In the genomic region with DNA sequence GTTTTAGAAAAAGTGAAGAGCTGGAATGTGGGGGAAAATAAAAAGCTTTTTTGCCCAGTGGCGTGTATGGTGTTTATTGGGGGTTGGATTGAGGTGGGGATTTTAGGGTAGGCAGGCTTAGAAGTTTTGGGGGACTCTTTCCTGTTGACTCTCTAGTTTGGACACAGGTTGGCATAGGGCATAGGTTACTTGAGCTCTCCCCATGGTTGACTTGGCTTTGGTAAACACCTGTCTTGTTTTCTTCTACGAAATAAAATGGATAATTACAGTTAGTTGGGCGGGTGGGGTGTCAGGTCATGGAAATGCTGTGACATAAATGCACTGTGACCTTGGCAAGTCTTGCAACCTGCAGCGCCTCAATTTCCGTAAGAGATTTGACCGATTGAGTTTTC, we compare ENCODE assay signal across 8 cellular contexts. TPM values are rescaled to one million over a fixed set of nuclear protein-coding genes. Genes with fewer than 3 reads are reported as not detected.
DNase-seq lines count a peak whose midpoint lies in the region; ATAC-seq and TF ChIP-seq lines count a peak whose summit lies in the region.

No MANE protein-coding gene starts in this region.

- intact Hi-C loops in breast epithelium (cut with DNase I; ENCODE audit: low total_unique reads) = no loop called here

- peak overlapping the region; percentile 91 for H3K4me3 Mint-ChIP-seq in stimulated activated naive CD8-positive, alpha-beta T cell treated with anti-CD3 and anti-CD28 coated beads, Interleukin-15, Interleukin-2, amounts not matched to agents 100 ng/mL and 50 ng/mL, for 24 hours
- peak overlapping the region; percentile 82 to 98 (median 95) for H3K4me3 Mint-ChIP-seq in naive thymus-derived CD8-positive, alpha-beta T cell

- peaks cover 7 to 16% of the 10 kb centered on the region in 2 donors for H3K4me1 ChIP-seq in breast epithelium

- TF ChIP-seq POLR2A in breast epithelium (IDR thresholded peaks at IDR 0.05) = no peak

- no peak for ATAC-seq in stimulated activated naive CD8-positive, alpha-beta T cell treated with anti-CD3 and anti-CD28 coated beads, Interleukin-15, Interleukin-2, amounts not matched to agents 100 U/mL and 50 U/mL, for 24 hours
- ATAC-seq in naive thymus-derived CD8-positive, alpha-beta T cell = no peak
- ATAC-seq in HG03565 (IDR thresholded peaks at IDR 0.05; ENCODE audit: unreplicated experiment) (no peak), GM19351 (IDR thresholded peaks at IDR 0.05; ENCODE audit: unreplicated experiment) (no peak)

- no peaks in the 10 kb centered on the region for H3K27me3 Mint-ChIP-seq in stimulated activated naive CD8-positive, alpha-beta T cell treated with anti-CD3 and anti-CD28 coated beads, Interleukin-15, Interleukin-2, amounts not matched to agents 100 ng/mL and 50 ng/mL, for 24 hours
- H3K27me3 Mint-ChIP-seq in naive thymus-derived CD8-positive, alpha-beta T cell = no peaks in the 10 kb centered on the region

- no peak for DNase-seq in stimulated activated naive CD8-positive, alpha-beta T cell treated with anti-CD3 and anti-CD28 coated beads, Interleukin-15, Interleukin-2, amounts not matched to agents 100 U/mL and 50 U/mL, for 24 hours
- DNase-seq in breast epithelium (ENCODE audit: low spot score in 2 of 2) (no peak), NCI-H1694 (lab: John Stamatoyannopoulos, UW) (no peak)
- DNase-seq in naive thymus-derived CD8-positive, alpha-beta T cell = no peak
- no peak for DNase-seq in stimulated activated CD4-positive, alpha-beta T cell treated with anti-CD3 and anti-CD28 coated beads, Interleukin-2, amount 100 ng/mL, for 24 hours

- H3K9me3 ChIP-seq in breast epithelium = no peaks in the 10 kb centered on the region

- H3K9me3 Mint-ChIP-seq in stimulated activated naive CD8-positive, alpha-beta T cell treated with anti-CD3 and anti-CD28 coated beads, Interleukin-15, Interleukin-2, amounts not matched to agents 100 ng/mL and 50 ng/mL, for 24 hours = peaks cover 6% of the 10 kb centered on the region
- H3K9me3 Mint-ChIP-seq in naive thymus-derived CD8-positive, alpha-beta T cell = no peaks in the 10 kb centered on the region

- POLR2A ChIA-PET in naive thymus-derived CD8-positive, alpha-beta T cell (lab: Charles Lee) = interaction anchor here (0.6 to 2.8 kb wide), 19 partner anchors 8 to 445 kb away, joined by 3 to 43 read pairs (median 4); a partner anchor contains a TSS

- H3K4me3 ChIP-seq in breast epithelium = peak overlapping the region in 2 of 3 donors; percentile 84 to 97

- H3K36me3 Mint-ChIP-seq in stimulated activated naive CD8-positive, alpha-beta T cell treated with anti-CD3 and anti-CD28 coated beads, Interleukin-15, Interleukin-2, amounts not matched to agents 100 ng/mL and 50 ng/mL, for 24 hours (ENCODE audit: low read depth) = peaks cover 31% of the 10 kb centered on the region
- H3K36me3 Mint-ChIP-seq in naive thymus-derived CD8-positive, alpha-beta T cell = peaks cover 6 to 25% (median 7%) of the 10 kb centered on the region in 3 donors

- peak overlapping the region; percentile 90 to 94 for H3K27ac ChIP-seq in breast epithelium

- no peaks in the 10 kb centered on the region for H3K27me3 ChIP-seq in breast epithelium

- peak overlapping the region; percentile 93 for H3K27ac Mint-ChIP-seq in stimulated activated naive CD8-positive, alpha-beta T cell treated with anti-CD3 and anti-CD28 coated beads, Interleukin-15, Interleukin-2, amounts not matched to agents 100 ng/mL and 50 ng/mL, for 24 hours
- H3K27ac Mint-ChIP-seq in naive thymus-derived CD8-positive, alpha-beta T cell = peak overlapping the region; percentile 48 to 96 (median 91)

- peaks cover 33% of the 10 kb centered on the region for H3K4me1 Mint-ChIP-seq in stimulated activated naive CD8-positive, alpha-beta T cell treated with anti-CD3 and anti-CD28 coated beads, Interleukin-15, Interleukin-2, amounts not matched to agents 100 ng/mL and 50 ng/mL, for 24 hours (ENCODE audit: low read depth)
- H3K4me1 Mint-ChIP-seq in naive thymus-derived CD8-positive, alpha-beta T cell = peaks cover 20 to 43% (median 40%) of the 10 kb centered on the region in 4 donors

- H3K36me3 ChIP-seq in breast epithelium = no peaks in the 10 kb centered on the region

- TF ChIP-seq CTCF in breast epithelium (IDR thresholded peaks at IDR 0.05) = no peak

RNA-seq across cellular contexts. Expression of a gene that starts 0.7 kb away (rescaled TPM):
- 10 to 100 TPM; 31.8 to 51.1 (median 37.3) TPM for total RNA-seq in breast epithelium
- total RNA-seq in naive thymus-derived CD8-positive, alpha-beta T cell = 10 to 100 TPM; 40.8 to 42.6 TPM
- 1 to 10 TPM; 2.6 to 6.6 (median 2.8) TPM for polyA plus RNA-seq in naive thymus-derived CD8-positive, alpha-beta T cell

RNA-seq across cellular contexts. Expression of a gene that starts 11.1 kb away (rescaled TPM):
- 100 to 1,000 TPM; 111 to 135 (median 128) TPM for total RNA-seq in breast epithelium
- 10 to 100 TPM; 63.1 to 74.0 TPM for total RNA-seq in naive thymus-derived CD8-positive, alpha-beta T cell
- 100 to 1,000 TPM; 157 to 179 (median 174) TPM for polyA plus RNA-seq in naive thymus-derived CD8-positive, alpha-beta T cell

RNA-seq across cellular contexts. Expression of a gene that starts 22.4 kb away (rescaled TPM):
- 10 to 100 TPM; 10.5 to 18.2 (median 15.5) TPM for total RNA-seq in breast epithelium
- total RNA-seq in naive thymus-derived CD8-positive, alpha-beta T cell = 10 to 100 TPM; 15.3 to 16.6 TPM
- polyA plus RNA-seq in naive thymus-derived CD8-positive, alpha-beta T cell = 10 to 100 TPM; 10.6 to 30.1 (median 18.7) TPM

RNA-seq across cellular contexts. Expression of a gene that starts 23.1 kb away (rescaled TPM):
- total RNA-seq in breast epithelium = 10 to 100 TPM; 31.8 to 39.7 (median 38.6) TPM
- 100 to 1,000 TPM; 107 to 115 TPM for total RNA-seq in naive thymus-derived CD8-positive, alpha-beta T cell
- polyA plus RNA-seq in naive thymus-derived CD8-positive, alpha-beta T cell = 1 to 10 TPM; 6.5 to 8.9 (median 7.6) TPM

RNA-seq across cellular contexts. Expression of a gene that starts 37.8 kb away (rescaled TPM):
- 1 to 10 TPM in 2 of 3 donors, under 1 TPM in 1; 0.48 to 4.5 (median 2.3) TPM for total RNA-seq in breast epithelium
- not detected for total RNA-seq in naive thymus-derived CD8-positive, alpha-beta T cell
- polyA plus RNA-seq in naive thymus-derived CD8-positive, alpha-beta T cell = not detected
